8 cellular contexts compared by ENCODE assay signal in genomic region chr13:99980201-99981114, GRCh38. TPM values are rescaled to one million over a fixed set of nuclear protein-coding genes. Genes with fewer than 3 reads are reported as not detected.
DNase-seq lines count a peak whose midpoint lies in the region; ATAC-seq and TF ChIP-seq lines count a peak whose summit lies in the region.

No MANE protein-coding gene starts in this region.

- H3K27ac ChIP-seq in colonic mucosa: no peak overlapping the region
- H3K27ac ChIP-seq in right lobe of liver: no peak overlapping the region

- H3K27me3 Mint-ChIP-seq in WTC11 (ENCODE audit: low read depth): peaks cover 38% of the 10 kb centered on the region

- no peak for TF ChIP-seq POLR2A in right lobe of liver (IDR thresholded peaks at IDR 0.05)

- H3K36me3 Mint-ChIP-seq in WTC11: peaks cover 26% of the 10 kb centered on the region

- intact Hi-C loops in colonic mucosa (cut with DNase I): no loop called here
- intact Hi-C loops in right lobe of liver (cut with DNase I): no loop called here

- H3K36me3 ChIP-seq in colonic mucosa (no peaks in the 10 kb centered on the region), right lobe of liver (no peaks in the 10 kb centered on the region)

- TF ChIP-seq CTCF in WTC11 (IDR thresholded peaks at IDR 0.05) (no peak), colonic mucosa (IDR thresholded peaks at IDR 0.05) (no peak), right lobe of liver (IDR thresholded peaks at IDR 0.05) (peak in 1 of 4 donors; percentile 18)

- peak overlapping the region; percentile 76 for H3K4me3 Mint-ChIP-seq in WTC11

- no peaks in the 10 kb centered on the region for H3K9me3 Mint-ChIP-seq in WTC11

- WGBS in right lobe of liver (ENCODE audit: insufficient coverage, low coverage, low lambda C conversion rate, missing lambda C conversion rate): under 1% methylated on average over 59 of the region's 104 CpGs

- peaks cover 35% of the 10 kb centered on the region for H3K4me1 Mint-ChIP-seq in WTC11

- H3K27ac Mint-ChIP-seq in WTC11: no peak overlapping the region

- DNase-seq in CD1c-positive myeloid dendritic cell (ENCODE audit: extremely low spot score): peak; percentile 53
- peak; percentile 97 for DNase-seq in NCI-H146 (lab: John Stamatoyannopoulos, UW)
- peak; percentile 87 for DNase-seq in WTC11 (ENCODE audit: low spot score)
- peak; percentile 79 for DNase-seq in colonic mucosa
- peak; percentile 76 to 84 (median 81) for DNase-seq in right lobe of liver
- DNase-seq in stimulated activated CD8-positive, alpha-beta memory T cell treated with anti-CD3 and anti-CD28 coated beads, Interleukin-7, amount 100 ng/mL, for 4 hours (ENCODE audit: low read depth in 2 of 2): peak; percentile 19 to 59

- H3K4me3 ChIP-seq in colonic mucosa (peak overlapping the region; percentile 52), right lobe of liver (peak overlapping the region; percentile 33 to 57 (median 41))

- peak; percentile 58 for ATAC-seq in GM21526 (IDR thresholded peaks at IDR 0.05; ENCODE audit: low FRiP score, unreplicated experiment)
- peak; percentile 27 for ATAC-seq in WTC11
- ATAC-seq in right lobe of liver: peak; percentile 85 to 87 (median 86)
- ATAC-seq in HG03139 (IDR thresholded peaks at IDR 0.05; ENCODE audit: unreplicated experiment): no peak

- H3K4me1 ChIP-seq in colonic mucosa (peaks cover 10% of the 10 kb centered on the region), right lobe of liver (peaks cover 0 to 19% (median 3%) of the 10 kb centered on the region in 4 donors)

- H3K9ac ChIP-seq in colonic mucosa (ENCODE audit: low read depth in 2 of 2, low read length in 2 of 2): peak overlapping the region in 1 of 2 donors; percentile 29

- peaks cover 93% of the 10 kb centered on the region for H3K27me3 ChIP-seq in colonic mucosa
- H3K27me3 ChIP-seq in right lobe of liver: peaks cover 22 to 72% of the 10 kb centered on the region in 2 donors

- POLR2A ChIA-PET in WTC11 (lab: Charles Lee): interaction anchor here (0.8 to 7.1 kb wide), 18 partner anchors 9 to 530 kb away, joined by 3 to 67 read pairs (median 6); partner anchors contain the start of genes CLYBL, PCCA and ZIC5

- H3K9me3 ChIP-seq in colonic mucosa (no peaks in the 10 kb centered on the region), right lobe of liver (no peaks in the 10 kb centered on the region)

- CTCF ChIA-PET in WTC11 (lab: Charles Lee): interaction anchor here (0.6 to 2.0 kb wide), 11 partner anchors 9 to 324 kb away, joined by 3 to 9 read pairs (median 3); partner anchors contain the start of gene ZIC5

TF ChIP-seq in WTC11, 78 proteins besides CTCF, POLR2A, EP300 and RAD21 (continues in another document):
- TF ChIP-seq PRRX2 (CRISPR knock-in tag; IDR thresholded peaks at IDR 0.05) (no peak), NFATC4 (CRISPR knock-in tag; IDR thresholded peaks at IDR 0.05) (no peak), GTF2I (CRISPR knock-in tag; conservative IDR thresholded peaks at IDR 0.05) (no peak), FOXK1 (CRISPR knock-in tag; IDR thresholded peaks at IDR 0.05) (peak; percentile 59; the same call in 1 of the 2 replicates), GRHL2 (CRISPR knock-in tag; IDR thresholded peaks at IDR 0.05; ENCODE audit: insufficient replicate concordance, severe bottlenecking) (no peak), MLX (CRISPR knock-in tag; IDR thresholded peaks at IDR 0.05) (no peak), STAT6 (CRISPR knock-in tag; conservative IDR thresholded peaks at IDR 0.05; ENCODE audit: low read depth) (no peak), PREB (CRISPR knock-in tag; IDR thresholded peaks at IDR 0.05; ENCODE audit: borderline replicate concordance) (no peak), IRF2 (CRISPR knock-in tag; IDR thresholded peaks at IDR 0.05; ENCODE audit: borderline replicate concordance, low read depth) (no peak), SP1 (CRISPR knock-in tag; conservative IDR thresholded peaks at IDR 0.05) (peak; percentile 10; the same call in 1 of the 2 replicates), RORB (CRISPR knock-in tag; IDR thresholded peaks at IDR 0.05) (no peak), TP53 (CRISPR knock-in tag; IDR thresholded peaks at IDR 0.05) (peak; percentile 31), SMAD3 (CRISPR knock-in tag; IDR thresholded peaks at IDR 0.05; ENCODE audit: borderline replicate concordance) (no peak), SMAD4 (CRISPR knock-in tag; IDR thresholded peaks at IDR 0.05) (no peak), ZNF232 (CRISPR knock-in tag; IDR thresholded peaks at IDR 0.05) (no peak), ZNF512 (CRISPR knock-in tag; IDR thresholded peaks at IDR 0.05; ENCODE audit: borderline replicate concordance) (no peak), ZNF317 (CRISPR knock-in tag; IDR thresholded peaks at IDR 0.05; ENCODE audit: borderline replicate concordance, low read depth) (0 out of 2 replicates have a peak, but pooled peaks have one; percentile 41), ZSCAN18 (CRISPR knock-in tag; IDR thresholded peaks at IDR 0.05) (no peak), CBFB (CRISPR knock-in tag; IDR thresholded peaks at IDR 0.05; ENCODE audit: low read depth) (no peak), HMGA2 (CRISPR knock-in tag; IDR thresholded peaks at IDR 0.05) (no peak), MAX (CRISPR knock-in tag; IDR thresholded peaks at IDR 0.05) (no peak)

RNA-seq across cellular contexts. Expression of gene ZIC2, which starts 1.1 kb away (rescaled TPM):
- total RNA-seq in WTC11 (2021) (344 to 379 TPM (median 376 TPM) in 3 replicates), colonic mucosa (under 1 TPM; 0.11 to 0.82 TPM), right lobe of liver (under 1 TPM in 1 of 6 experiments, not detected in 5; 0.24 TPM)

RNA-seq across cellular contexts. Expression of gene ZIC5, which starts 8.9 kb away (rescaled TPM):
- total RNA-seq in WTC11 (2021) (46.4 to 51.6 TPM (median 51.1 TPM) in 3 replicates), colonic mucosa (under 1 TPM in 1 of 2 donors, not detected in 1; 0.10 TPM), right lobe of liver (not detected)

Comparison
In these comparisons a context has a peak if more than half of its experiments do, and no peak if none do; other contexts are left out.
1. DNase-seq: peak in every context shown above with its lines; median percentile 97 in NCI-H146; 87 in WTC11; 81 in right lobe of liver; 79 in colonic mucosa; 53 in CD1c-positive myeloid dendritic cell; 39 in stimulated activated CD8-positive, alpha-beta memory T cell treated with anti-CD3 and anti-CD28 coated beads, Interleukin-7, amount 100 ng/mL, for 4 hours.
2. RNA of gene ZIC2, which starts 1.1 kb away (total RNA-seq): 344 to 379 TPM in WTC11; 0.11 to 0.82 TPM in colonic mucosa and 0.24 TPM in right lobe of liver; every median in the first group is over 100 times any median in the second.
3. RNA of gene ZIC5, which starts 8.9 kb away (total RNA-seq): 46.4 to 51.6 TPM in WTC11; 0.10 TPM in colonic mucosa and not detected in right lobe of liver; every median in the first group is over 10 times any median in the second.